ENCODE assay signal across 3 cellular contexts in genomic region chr5:98319299-98320011, GRCh38.
A peak's percentile ranks its signal among the peaks of the same experiment; 100 is the strongest.
TF ChIP-seq lines count a peak whose summit lies in the region.

No MANE protein-coding gene starts in this region.

TF ChIP-seq in GM23338, 12 proteins besides CTCF, POLR2A, EP300 and RAD21:
- TF ChIP-seq NANOG (IDR thresholded peaks at IDR 0.05; ENCODE audit: borderline replicate concordance) (no peak), ZNF114 (CRISPR knock-in tag; IDR thresholded peaks at IDR 0.05) (no peak)

TF ChIP-seq in IMR-90, 13 proteins besides CTCF, POLR2A, EP300 and RAD21:
- TF ChIP-seq USF2 (IDR thresholded peaks at IDR 0.05; ENCODE audit: low read depth, low read length), result no peak
- TF ChIP-seq MXI1 (IDR thresholded peaks at IDR 0.05; ENCODE audit: borderline replicate concordance, low read depth, low read length), result no peak
- TF ChIP-seq ELK1 (IDR thresholded peaks at IDR 0.05; ENCODE audit: borderline replicate concordance, low read depth, low read length), result no peak
- TF ChIP-seq SMC3 (IDR thresholded peaks at IDR 0.05; ENCODE audit: low read depth, low read length), result no peak
- no peak for TF ChIP-seq NFE2L2 (IDR thresholded peaks at IDR 0.05; ENCODE audit: low read depth, low read length)
- no peak for TF ChIP-seq CEBPB (IDR thresholded peaks at IDR 0.05; ENCODE audit: low read depth, low read length)
- no peak for TF ChIP-seq FOS (IDR thresholded peaks at IDR 0.05; ENCODE audit: low read depth, low read length)
- no peak for TF ChIP-seq MAFK (IDR thresholded peaks at IDR 0.05; ENCODE audit: low read depth, low read length)
- no peak for TF ChIP-seq MAZ (IDR thresholded peaks at IDR 0.05; ENCODE audit: borderline replicate concordance, low read depth, low read length)
- no peak for TF ChIP-seq RCOR1 (IDR thresholded peaks at IDR 0.05; ENCODE audit: insufficient replicate concordance, low read length)
- no peak for TF ChIP-seq BHLHE40 (IDR thresholded peaks at IDR 0.05; ENCODE audit: low read depth, low read length)
- TF ChIP-seq CHD1 (IDR thresholded peaks at IDR 0.05; ENCODE audit: low read depth, low read length), result no peak
- no peak for TF ChIP-seq RFX5 (IDR thresholded peaks at IDR 0.05; ENCODE audit: low read depth, low read length)

TF ChIP-seq in GM12878, 131 proteins besides CTCF, POLR2A, EP300 and RAD21:
- TF ChIP-seq IRF3 (IDR thresholded peaks at IDR 0.05), result no peak
- no peak for TF ChIP-seq ZBTB40 (IDR thresholded peaks at IDR 0.05; ENCODE audit: borderline replicate concordance)
- no peak for TF ChIP-seq ZBTB4 (CRISPR knock-in tag; IDR thresholded peaks at IDR 0.05)
- no peak for TF ChIP-seq RELA (IDR thresholded peaks at IDR 0.05; ENCODE audit: borderline replicate concordance, partially characterized antibody)
- TF ChIP-seq ZNF207 (IDR thresholded peaks at IDR 0.05; ENCODE audit: borderline replicate concordance), result no peak
- no peak for TF ChIP-seq ZBED1 (IDR thresholded peaks at IDR 0.05; ENCODE audit: borderline replicate concordance)
- peak; percentile 26; the same call in 1 of the 2 replicates for TF ChIP-seq SPI1 (IDR thresholded peaks at IDR 0.05; ENCODE audit: borderline replicate concordance, insufficient read depth, low read depth, low read length)
TF ChIP-seq in GM12878: peak in this region for 1.
